In genomic region chr11:119100960-119101349, GRCh38 we compare ENCODE assay signal across 8 cellular contexts. TPM values are rescaled to one million over a fixed set of nuclear protein-coding genes. Genes with fewer than 3 reads are reported as not detected.
A peak's percentile ranks its signal among the peaks of the same experiment; 100 is the strongest.
DNase-seq lines count a peak whose midpoint lies in the region; ATAC-seq and TF ChIP-seq lines count a peak whose summit lies in the region.

No MANE protein-coding gene starts in this region.

- H3K4me1 Mint-ChIP-seq in activated CD8-positive, alpha-beta T cell treated with anti-CD3 and anti-CD28 coated beads for 36 hours (ENCODE audit: low read depth) = peaks cover 33% of the 10 kb centered on the region

- intact Hi-C loops in activated CD8-positive, alpha-beta T cell treated with anti-CD3 and anti-CD28 coated beads for 36 hours (cut with micrococcal nuclease) = no loop called here

- DNase-seq in NCI-H510A treated with DMSO at 0.1 percent for 48 hours (lab: John Stamatoyannopoulos, UW) (peak; percentile 42), NCI-H510A (lab: John Stamatoyannopoulos, UW) (no peak), NCI-H128 (lab: John Stamatoyannopoulos, UW; ENCODE audit: unreplicated experiment) (no peak), HuH-7 (ENCODE audit: low spot score) (no peak)
- no peak for DNase-seq in activated CD8-positive, alpha-beta T cell treated with anti-CD3 and anti-CD28 coated beads for 36 hours
- DNase-seq in stimulated activated naive CD8-positive, alpha-beta T cell treated with anti-CD3 and anti-CD28 coated beads, Interleukin-15, Interleukin-2, amounts not matched to agents 100 U/mL and 50 U/mL, for 24 hours = peak; percentile 27
- DNase-seq in stimulated activated CD4-positive, alpha-beta T cell treated with anti-CD3 and anti-CD28 coated beads, Interleukin-12 subunit alpha, Interleukin-12 subunit beta, amount 100 ng/mL, for 4 hours = no peak

- TF ChIP-seq CTCF in activated CD8-positive, alpha-beta T cell treated with anti-CD3 and anti-CD28 coated beads for 36 hours (IDR thresholded peaks at IDR 0.05) = no peak

- peak overlapping the region; percentile 91 for H3K4me3 Mint-ChIP-seq in activated CD8-positive, alpha-beta T cell treated with anti-CD3 and anti-CD28 coated beads for 36 hours

- peak overlapping the region; percentile 93 for H3K9ac ChIP-seq in iPS-18a (ENCODE audit: low read length)

- no peak for ATAC-seq in activated CD8-positive, alpha-beta T cell treated with anti-CD3 and anti-CD28 coated beads for 36 hours
- no peak for ATAC-seq in stimulated activated naive CD8-positive, alpha-beta T cell treated with anti-CD3 and anti-CD28 coated beads, Interleukin-15, Interleukin-2, amounts not matched to agents 100 U/mL and 50 U/mL, for 24 hours

- H3K9me3 ChIP-seq in iPS-18a (ENCODE audit: control insufficient read depth, low read depth, low read length) = no peaks in the 10 kb centered on the region

- no peaks in the 10 kb centered on the region for H3K9me3 Mint-ChIP-seq in activated CD8-positive, alpha-beta T cell treated with anti-CD3 and anti-CD28 coated beads for 36 hours

- H3K27me3 Mint-ChIP-seq in activated CD8-positive, alpha-beta T cell treated with anti-CD3 and anti-CD28 coated beads for 36 hours = no peaks in the 10 kb centered on the region

- peaks cover 18% of the 10 kb centered on the region for H3K36me3 ChIP-seq in iPS-18a (ENCODE audit: control insufficient read depth, low read depth, low read length)

- H3K27ac ChIP-seq in iPS-18a (ENCODE audit: low read length) = peak overlapping the region; percentile 100

- H3K4me3 ChIP-seq in iPS-18a (ENCODE audit: low read length) = peak overlapping the region; percentile 81

- peaks cover 11% of the 10 kb centered on the region for H3K4me1 ChIP-seq in iPS-18a (ENCODE audit: control insufficient read depth, low read depth, low read length)

- CTCF ChIA-PET in activated CD8-positive, alpha-beta T cell treated with anti-CD3 and anti-CD28 coated beads for 36 hours (lab: Charles Lee) = interaction anchor here (1.9 kb wide), 1 partner anchor 222 kb away, joined by 12 read pairs; no protein-coding TSS in a partner anchor

- H3K27me3 ChIP-seq in iPS-18a (ENCODE audit: control insufficient read depth, insufficient read depth, low read length) = no peaks in the 10 kb centered on the region

- POLR2A ChIA-PET in activated CD8-positive, alpha-beta T cell treated with anti-CD3 and anti-CD28 coated beads for 36 hours (lab: Charles Lee) = interaction anchor here (1.1 to 2.3 kb wide), 3 partner anchors 10 to 33 kb away, joined by 5 to 20 read pairs (median 10); partner anchors contain the start of genes HMBS and VPS11

- H3K27ac Mint-ChIP-seq in activated CD8-positive, alpha-beta T cell treated with anti-CD3 and anti-CD28 coated beads for 36 hours = peak overlapping the region; percentile 97

- H3K36me3 Mint-ChIP-seq in activated CD8-positive, alpha-beta T cell treated with anti-CD3 and anti-CD28 coated beads for 36 hours (ENCODE audit: low read depth) = peaks cover 37% of the 10 kb centered on the region

RNA-seq across cellular contexts. Expression of gene DPAGT1, which starts 0.7 kb away (rescaled TPM):
- 10 to 100 TPM; 51.1 to 52.2 TPM for total RNA-seq in activated CD8-positive, alpha-beta T cell treated with anti-CD3 and anti-CD28 coated beads for 36 hours

RNA-seq across cellular contexts. Expression of gene C2CD2L, which starts 6.2 kb away (rescaled TPM):
- 10 to 100 TPM; 14.2 to 17.7 TPM for total RNA-seq in activated CD8-positive, alpha-beta T cell treated with anti-CD3 and anti-CD28 coated beads for 36 hours

RNA-seq across cellular contexts. Expression of gene HMBS, which starts 16.3 kb away (rescaled TPM):
- 10 to 100 TPM; 33.6 to 36.1 TPM for total RNA-seq in activated CD8-positive, alpha-beta T cell treated with anti-CD3 and anti-CD28 coated beads for 36 hours

RNA-seq across cellular contexts. Expression of gene HINFP, which starts 20.4 kb away (rescaled TPM):
- total RNA-seq in activated CD8-positive, alpha-beta T cell treated with anti-CD3 and anti-CD28 coated beads for 36 hours = 10 to 100 TPM; 23.9 to 26.5 TPM

RNA-seq across cellular contexts. Expression of gene VPS11, which starts 33.3 kb away (rescaled TPM):
- 10 to 100 TPM; 17.1 to 17.2 TPM for total RNA-seq in activated CD8-positive, alpha-beta T cell treated with anti-CD3 and anti-CD28 coated beads for 36 hours

Comparison
In these comparisons a context has a peak if more than half of its experiments do, and no peak if none do; other contexts are left out.
1. DNase-seq: peak in NCI-H510A treated with DMSO at 0.1 percent for 48 hours (single experiment) and stimulated activated naive CD8-positive, alpha-beta T cell treated with anti-CD3 and anti-CD28 coated beads, Interleukin-15, Interleukin-2, amounts not matched to agents 100 U/mL and 50 U/mL, for 24 hours (single experiment); none in NCI-H510A (single experiment), activated CD8-positive, alpha-beta T cell treated with anti-CD3 and anti-CD28 coated beads for 36 hours (single experiment), stimulated activated CD4-positive, alpha-beta T cell treated with anti-CD3 and anti-CD28 coated beads, Interleukin-12 subunit alpha, Interleukin-12 subunit beta, amount 100 ng/mL, for 4 hours (single experiment), NCI-H128 (single experiment) and HuH-7 (single experiment).